8 cellular contexts compared by ENCODE assay signal in genomic region chr1:179709841-179710329, GRCh38. TPM values are rescaled to one million over a fixed set of nuclear protein-coding genes. Genes with fewer than 3 reads are reported as not detected.
DNase-seq lines count a peak whose midpoint lies in the region; ATAC-seq and TF ChIP-seq lines count a peak whose summit lies in the region.

No MANE protein-coding gene starts in this region.

- H3K36me3 ChIP-seq in MG63, result no peaks in the 10 kb centered on the region

- TF ChIP-seq CTCF in foreskin fibroblast (IDR thresholded peaks at IDR 0.05; ENCODE audit: low read depth, low read length) (no peak), osteocyte (IDR thresholded peaks at IDR 0.05) (no peak)

- H3K36me3 Mint-ChIP-seq in osteocyte (ENCODE audit: unreplicated experiment), result no peaks in the 10 kb centered on the region

- H3K27ac Mint-ChIP-seq in osteocyte (ENCODE audit: unreplicated experiment), result no peak overlapping the region

- no peak overlapping the region for H3K4me3 Mint-ChIP-seq in osteocyte (ENCODE audit: unreplicated experiment)

- H3K4me1 Mint-ChIP-seq in osteocyte (ENCODE audit: unreplicated experiment), result no peaks in the 10 kb centered on the region

- H3K4me3 ChIP-seq in foreskin fibroblast (ENCODE audit: low read depth in 1 of 2, low read length in 2 of 2) (no peak overlapping the region), MG63 (no peak overlapping the region)

- DNase-seq in Daoy (ENCODE audit: low read depth) (peak; percentile 49), NCI-H1092 treated with DMSO at 0.1 percent for 48 hours (lab: John Stamatoyannopoulos, UW) (peak; percentile 75), foreskin fibroblast (peak; percentile 9 to 35), osteocyte (ENCODE audit: extremely low spot score, unreplicated experiment) (no peak), MG63 (no peak), GDM1 (lab: John Stamatoyannopoulos, UW) (no peak), DMS79 (lab: John Stamatoyannopoulos, UW) (no peak)

- ATAC-seq in GM21360 (IDR thresholded peaks at IDR 0.05; ENCODE audit: unreplicated experiment), result peak; percentile 86

- peaks cover 15% of the 10 kb centered on the region for H3K9me3 ChIP-seq in MG63

- H3K27me3 ChIP-seq in MG63, result peaks cover 3% of the 10 kb centered on the region; the same call in 1 of the 2 replicates

- peaks cover 28% of the 10 kb centered on the region for H3K27me3 Mint-ChIP-seq in osteocyte (ENCODE audit: unreplicated experiment)

- peaks cover 18% of the 10 kb centered on the region for H3K9me3 Mint-ChIP-seq in osteocyte (ENCODE audit: unreplicated experiment)

RNA-seq across cellular contexts. Expression of gene FAM163A, which starts 33.2 kb away (rescaled TPM):
- total RNA-seq in Daoy (2014; rRNA removed; shearing (Covaris generic)), result 0.06 TPM in 1 of 2 replicates, not detected in the other
- not detected in 2 replicates for total RNA-seq in osteocyte
- not detected in 2 replicates for total RNA-seq in MG63 (2014; rRNA removed; shearing (Covaris generic); ENCODE audit: low replicate concordance)

Comparison
In these comparisons a context has a peak if more than half of its experiments do, and no peak if none do; other contexts are left out.
1. DNase-seq: peak in Daoy (single experiment), NCI-H1092 treated with DMSO at 0.1 percent for 48 hours (single experiment) and foreskin fibroblast (2 of 2); none in osteocyte (single experiment), MG63 (single experiment), GDM1 (single experiment) and DMS79 (single experiment).